1 cellular context compared by ENCODE assay signal in the genomic region with DNA sequence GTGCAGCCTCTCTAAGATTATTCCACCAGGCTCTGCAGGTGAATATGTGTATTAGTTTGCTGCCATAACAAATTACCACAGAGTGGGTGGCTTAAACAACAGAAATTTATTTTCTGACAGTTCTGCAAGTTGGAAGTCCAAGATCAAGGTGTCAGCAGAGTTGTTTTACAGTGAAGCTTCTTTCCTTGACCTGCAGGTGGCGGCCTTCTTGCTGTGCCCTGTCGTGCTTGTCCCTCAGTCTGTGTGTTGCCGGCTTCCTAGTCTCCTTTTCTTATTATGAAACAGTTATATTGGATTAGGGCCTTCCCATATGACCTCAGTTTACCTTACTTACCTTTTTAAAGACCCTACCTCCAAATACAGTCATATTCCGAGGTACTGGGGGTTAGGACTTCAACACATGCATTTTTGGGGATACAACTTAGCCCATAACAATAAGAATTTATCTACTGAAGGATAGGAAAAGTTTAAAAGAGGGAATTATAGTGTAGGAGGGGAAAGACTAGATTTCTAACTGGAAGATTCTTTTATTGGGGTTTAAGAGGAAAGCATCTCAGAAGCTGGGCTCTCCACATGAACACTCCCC.
TF ChIP-seq lines count a peak whose summit lies in the region.

No MANE protein-coding gene starts in this region.

TF ChIP-seq in endothelial cell of umbilical vein, 7 proteins besides CTCF, POLR2A, EP300 and RAD21 (continued from another document):
- TF ChIP-seq EZH2 (IDR thresholded peaks at IDR 0.05; ENCODE audit: borderline replicate concordance, low read depth, low read length, severe bottlenecking) (no peak), GATA2 (IDR thresholded peaks at IDR 0.05; ENCODE audit: insufficient read depth, insufficient read length, low read depth, low read length) (no peak), FOS (IDR thresholded peaks at IDR 0.05; ENCODE audit: borderline replicate concordance, insufficient read depth, low read length) (no peak)
